ENCODE assay signal across 8 cellular contexts in genomic region chr9:19232830-19233194, GRCh38. TPM values are rescaled to one million over a fixed set of nuclear protein-coding genes. Genes with fewer than 3 reads are reported as not detected.
DNase-seq lines count a peak whose midpoint lies in the region; ATAC-seq and TF ChIP-seq lines count a peak whose summit lies in the region.

No MANE protein-coding gene starts in this region.

- peaks cover 22% of the 10 kb centered on the region for H3K4me1 Mint-ChIP-seq in activated CD4-positive, alpha-beta T cell treated with anti-CD3 and anti-CD28 coated beads for 36 hours
- H3K4me1 Mint-ChIP-seq in glutamatergic neuron (ENCODE audit: low read depth, unreplicated experiment): peaks cover 6% of the 10 kb centered on the region

- no peaks in the 10 kb centered on the region for H3K27me3 Mint-ChIP-seq in activated CD4-positive, alpha-beta T cell treated with anti-CD3 and anti-CD28 coated beads for 36 hours
- H3K27me3 Mint-ChIP-seq in glutamatergic neuron (ENCODE audit: unreplicated experiment): peaks cover 2% of the 10 kb centered on the region

- no peak for TF ChIP-seq CTCF in epithelial cell of proximal tubule (conservative IDR thresholded peaks at IDR 0.05; ENCODE audit: low read depth, low read length)
- no peak for TF ChIP-seq CTCF in glutamatergic neuron (IDR thresholded peaks at IDR 0.05; ENCODE audit: partially characterized antibody, unreplicated experiment)

- H3K27me3 ChIP-seq in subcutaneous abdominal adipose tissue (ENCODE audit: control insufficient read depth in 5 of 5, insufficient read depth in 4 of 5, low read length in 5 of 5): no peaks in the 10 kb centered on the region

- peaks cover 4 to 38% (median 33%) of the 10 kb centered on the region in 5 donors for H3K4me1 ChIP-seq in subcutaneous abdominal adipose tissue (ENCODE audit: control insufficient read depth in 5 of 5, insufficient read depth in 5 of 5, low read length in 5 of 5)

- no peak overlapping the region for H3K27ac Mint-ChIP-seq in activated CD4-positive, alpha-beta T cell treated with anti-CD3 and anti-CD28 coated beads for 36 hours
- no peak overlapping the region for H3K27ac Mint-ChIP-seq in glutamatergic neuron (ENCODE audit: unreplicated experiment)

- H3K27ac ChIP-seq in subcutaneous abdominal adipose tissue (ENCODE audit: low read depth, low read length): peak overlapping the region; percentile 91

- H3K36me3 Mint-ChIP-seq in activated CD4-positive, alpha-beta T cell treated with anti-CD3 and anti-CD28 coated beads for 36 hours (ENCODE audit: low read depth): no peaks in the 10 kb centered on the region
- H3K36me3 Mint-ChIP-seq in glutamatergic neuron (ENCODE audit: unreplicated experiment): no peaks in the 10 kb centered on the region

- H3K4me3 ChIP-seq in epithelial cell of proximal tubule (ENCODE audit: low read depth, low read length) (peak overlapping the region; percentile 96), subcutaneous abdominal adipose tissue (ENCODE audit: low read depth in 1 of 5, low read length in 5 of 5) (peak overlapping the region in 4 of 5 donors; percentile 82 to 92 (median 90))

- H3K9me3 ChIP-seq in subcutaneous abdominal adipose tissue (ENCODE audit: control insufficient read depth in 5 of 5, low read length in 5 of 5): no peaks in the 10 kb centered on the region

- no peak overlapping the region for H3K4me3 Mint-ChIP-seq in activated CD4-positive, alpha-beta T cell treated with anti-CD3 and anti-CD28 coated beads for 36 hours
- no peak overlapping the region for H3K4me3 Mint-ChIP-seq in glutamatergic neuron (ENCODE audit: unreplicated experiment)

- ATAC-seq in activated CD4-positive, alpha-beta T cell treated with anti-CD3 and anti-CD28 coated beads for 36 hours: peak; percentile 45
- no peak for ATAC-seq in stimulated activated naive CD8-positive, alpha-beta T cell treated with anti-CD3 and anti-CD28 coated beads, Interleukin-15, Interleukin-2, amounts not matched to agents 100 U/mL and 50 U/mL, for 24 hours

- H3K9me3 Mint-ChIP-seq in activated CD4-positive, alpha-beta T cell treated with anti-CD3 and anti-CD28 coated beads for 36 hours (ENCODE audit: low read depth): no peaks in the 10 kb centered on the region
- peaks cover 6% of the 10 kb centered on the region for H3K9me3 Mint-ChIP-seq in glutamatergic neuron (ENCODE audit: unreplicated experiment)

- intact Hi-C loops in activated CD4-positive, alpha-beta T cell treated with anti-CD3 and anti-CD28 coated beads for 36 hours (cut with DNase I, micrococcal nuclease): loop anchor here (2.0 to 10.0 kb wide), 5 partner anchors 72 to 762 kb away; no protein-coding TSS in a partner anchor

- H3K9ac ChIP-seq in subcutaneous abdominal adipose tissue (ENCODE audit: low read length in 5 of 5): peak overlapping the region in 4 of 5 donors; percentile 97 to 100 (median 98)

- CTCF ChIA-PET in activated CD4-positive, alpha-beta T cell treated with anti-CD3 and anti-CD28 coated beads for 36 hours (lab: Charles Lee): interaction anchor here (0.6 to 2.7 kb wide), 15 partner anchors 9 to 232 kb away, joined by 3 to 12 read pairs (median 4); partner anchors contain the start of gene RRAGA

- POLR2A ChIA-PET in activated CD4-positive, alpha-beta T cell treated with anti-CD3 and anti-CD28 coated beads for 36 hours (lab: Charles Lee): interaction anchor here (0.6 to 1.8 kb wide), 5 partner anchors 10 to 176 kb away, joined by 3 to 15 read pairs (median 5); partner anchors contain the start of gene RPS6

- no peak for DNase-seq in activated CD4-positive, alpha-beta T cell treated with anti-CD3 and anti-CD28 coated beads for 36 hours
- DNase-seq in activated CD4-positive, alpha-beta T cell treated with anti-CD3 and anti-CD28 coated beads for 4 hours: no peak
- DNase-seq in NCI-H2029 treated with DMSO at 0.1 percent for 48 hours (lab: John Stamatoyannopoulos, UW) (peak; percentile 23), epithelial cell of proximal tubule (ENCODE audit: low read depth) (no peak), glutamatergic neuron (no peak), cerebellar nuclear complex (lab: John Stamatoyannopoulos, UW) (no peak)
- no peak for DNase-seq in stimulated activated naive CD8-positive, alpha-beta T cell treated with anti-CD3 and anti-CD28 coated beads, Interleukin-15, Interleukin-2, amounts not matched to agents 100 U/mL and 50 U/mL, for 24 hours

- peaks cover 0 to 2% (median 0%) of the 10 kb centered on the region in 5 donors for H3K36me3 ChIP-seq in subcutaneous abdominal adipose tissue (ENCODE audit: control insufficient read depth in 5 of 5, insufficient read depth in 5 of 5, low read length in 5 of 5)

RNA-seq across cellular contexts. Expression of gene DENND4C, which starts 2.3 kb away (rescaled TPM):
- 10 to 100 TPM; 17.2 to 22.2 TPM for total RNA-seq in activated CD4-positive, alpha-beta T cell treated with anti-CD3 and anti-CD28 coated beads for 36 hours
- total RNA-seq in epithelial cell of proximal tubule (31.4 and 32.4 TPM in 2 replicates), glutamatergic neuron (ENCODE audit: unreplicated experiment) (34.5 TPM)
